In genomic region chr11:69546735-69547370, GRCh38 we compare ENCODE assay signal across 8 cellular contexts.
A peak's percentile ranks its signal among the peaks of the same experiment; 100 is the strongest.
DNase-seq lines count a peak whose midpoint lies in the region; ATAC-seq, FAIRE-seq and TF ChIP-seq lines count a peak whose summit lies in the region.
"Had no signal": no experiment of that assay in that cellular context is flagged by ENCODE, and none has a peak within 500 bp of the region (broad histone marks: within the 10 kb centered on the region; RNA-seq: fewer than 3 reads in every experiment).

No MANE protein-coding gene starts in this region.

- H2BK5ac ChIP-seq in IMR-90 (ENCODE audit: low read depth, low read length, poor library complexity, severe bottlenecking) = no peak overlapping the region

- H2AK9ac ChIP-seq in IMR-90 (replicated peaks; ENCODE audit: low read depth, low read length, poor library complexity) = no peak overlapping the region

- H3K4me2 ChIP-seq in IMR-90 (ENCODE audit: low read depth, low read length) = no peak overlapping the region

- no peak for TF ChIP-seq CTCF in IMR-90 (conservative IDR thresholded peaks at IDR 0.05; ENCODE audit: low read depth, low read length)
- no peak for TF ChIP-seq CTCF in chondrocyte (IDR thresholded peaks at IDR 0.05)

- no peak for TF ChIP-seq POLR2A in IMR-90 (IDR thresholded peaks at IDR 0.05; ENCODE audit: low read depth, low read length)

- no peaks in the 10 kb centered on the region for H4K20me1 ChIP-seq in IMR-90 (ENCODE audit: insufficient read depth, low read length)

- H3K4me1 ChIP-seq in IMR-90 (ENCODE audit: control insufficient read depth, insufficient read depth, low read length) = peaks cover 1% of the 10 kb centered on the region

- POLR2A ChIA-PET in IMR-90 (lab: Charles Lee; ENCODE audit: unreplicated experiment) = no interaction called here

- H3K4me3 ChIP-seq in IMR-90 (ENCODE audit: insufficient read depth, low read depth, low read length) = no peak overlapping the region

- no peak overlapping the region for H4K5ac ChIP-seq in IMR-90 (ENCODE audit: low read depth, low read length)

- H3K9me3 Mint-ChIP-seq in chondrocyte (ENCODE audit: low read depth) = peaks cover 24% of the 10 kb centered on the region

- WGBS in IMR-90 (ENCODE audit: extremely low coverage in 2 of 2, insufficient read length in 1 of 2), 2 experiments = 60% methylated on average over 1 of the region's 16 CpGs; no CpG with 5 or more reads in 1 of the 2 experiments

- peaks cover 10% of the 10 kb centered on the region; the same call in 1 of the 2 replicates for H3K27me3 ChIP-seq in IMR-90 (ENCODE audit: control insufficient read depth, insufficient read depth, low read length)

- no peak overlapping the region for H3K18ac ChIP-seq in IMR-90 (ENCODE audit: low read depth, low read length)

- BruUV-seq in IMR-90 (replicated peaks; lab: Mats Ljungman, UMichigan) = no TSS peak

- H3K9me3 ChIP-seq in IMR-90 (ENCODE audit: control insufficient read depth, insufficient read depth, low read length) = peaks cover 5% of the 10 kb centered on the region

- H3K14ac ChIP-seq in IMR-90 (replicated peaks; ENCODE audit: low read depth, low read length) = no peak overlapping the region

- H3K56ac ChIP-seq in IMR-90 (ENCODE audit: extremely low read depth, insufficient read depth, low read length) = no peak overlapping the region

- H2AK5ac ChIP-seq in IMR-90 (ENCODE audit: low read depth, low read length) = no peak overlapping the region

- in situ Hi-C loops in IMR-90 (cut with MboI; ENCODE audit: low sequenced_read_pairs) = no loop called here

- H3K36me3 ChIP-seq in IMR-90 (ENCODE audit: control insufficient read depth, insufficient read depth, low read length) = no peaks in the 10 kb centered on the region

- H2AFZ ChIP-seq in IMR-90 (replicated peaks; ENCODE audit: low read length, poor library complexity) = peak overlapping the region; percentile 56

- H3K36me3 Mint-ChIP-seq in chondrocyte (ENCODE audit: low read depth) = peaks cover 13% of the 10 kb centered on the region

- no peak overlapping the region for H3K4me3 Mint-ChIP-seq in chondrocyte (ENCODE audit: unreplicated experiment)

- no peak overlapping the region for H3K27ac ChIP-seq in IMR-90 (ENCODE audit: insufficient read depth, low read length)

- no peak for TF ChIP-seq RAD21 in IMR-90 (IDR thresholded peaks at IDR 0.05; ENCODE audit: low read length)

- no peak overlapping the region for H4K8ac ChIP-seq in IMR-90 (ENCODE audit: low read depth in 2 of 2, low read length in 2 of 2)

- intact Hi-C loops in IMR-90 (cut with micrococcal nuclease) = no loop called here

- DNase-seq in GM18507 (ENCODE audit: extremely low spot score, insufficient read length, low read depth) (peak; percentile 37), IMR-90 (no peak), chondrocyte (ENCODE audit: low spot score) (peak; percentile 22), amygdala (lab: John Stamatoyannopoulos, UW) (no peak)
- peak; percentile 21 for DNase-seq in stimulated activated CD8-positive, alpha-beta memory T cell treated with anti-CD3 and anti-CD28 coated beads, Interleukin-12 subunit alpha, Interleukin-12 subunit beta, amount 100 ng/mL, for 24 hours (ENCODE audit: extremely low read depth)
- DNase-seq in NK-92 treated with Interleukin-12 subunit alpha and Interleukin-12 subunit beta, amount 100 ng/mL, for 24 hours (lab: John Stamatoyannopoulos, UW) = no peak
- DNase-seq: NCI-H446 had no signal

- ATAC-seq in IMR-90 (ENCODE audit: low read depth) (no peak), GM19328 (IDR thresholded peaks at IDR 0.05; ENCODE audit: unreplicated experiment) (no peak)

- H3K27me3 Mint-ChIP-seq in chondrocyte (ENCODE audit: low read depth) = no peaks in the 10 kb centered on the region

- no peak overlapping the region for H3K23ac ChIP-seq in IMR-90 (ENCODE audit: low read depth, low read length)

- H3K27ac Mint-ChIP-seq in chondrocyte (ENCODE audit: unreplicated experiment) = no peak overlapping the region

- no peak overlapping the region for H2BK20ac ChIP-seq in IMR-90 (ENCODE audit: low read depth, low read length)

- peak; percentile 69 for FAIRE-seq in GM18507 (lab: Jason Lieb, UNC)

- H3K79me1 ChIP-seq in IMR-90 (ENCODE audit: low read depth in 1 of 2, low read length in 2 of 2) = no peaks in the 10 kb centered on the region

- no peak overlapping the region for H2BK120ac ChIP-seq in IMR-90 (ENCODE audit: low read depth, low read length)

- no peak overlapping the region for H2BK15ac ChIP-seq in IMR-90 (ENCODE audit: low read depth, low read length)

- H4K91ac ChIP-seq in IMR-90 (ENCODE audit: insufficient read depth, low read depth, low read length) = no peak overlapping the region

- CTCF ChIA-PET in IMR-90 (lab: Yijun Ruan, JAX) = no interaction called here

- H3K4ac ChIP-seq in IMR-90 (ENCODE audit: low read depth, low read length) = no peak overlapping the region

- dilution Hi-C loops in IMR-90 (cut with HindIII; ENCODE audit: low sequenced_read_pairs, unreplicated experiment) = no loop called here

- H3K4me1 Mint-ChIP-seq in chondrocyte (ENCODE audit: low read depth) = peaks cover 5% of the 10 kb centered on the region

- H3K9ac ChIP-seq in IMR-90 (ENCODE audit: low read depth, low read length) = no peak overlapping the region

- no peaks in the 10 kb centered on the region for H3K9me1 ChIP-seq in IMR-90 (ENCODE audit: insufficient read depth, low read length)

TF ChIP-seq in IMR-90, 13 proteins besides CTCF, POLR2A, EP300 and RAD21:
- TF ChIP-seq MXI1 (IDR thresholded peaks at IDR 0.05; ENCODE audit: borderline replicate concordance, low read depth, low read length) (no peak), ELK1 (IDR thresholded peaks at IDR 0.05; ENCODE audit: borderline replicate concordance, low read depth, low read length) (no peak), FOS (IDR thresholded peaks at IDR 0.05; ENCODE audit: low read depth, low read length) (no peak), RFX5 (IDR thresholded peaks at IDR 0.05; ENCODE audit: low read depth, low read length) (no peak), RCOR1 (IDR thresholded peaks at IDR 0.05; ENCODE audit: insufficient replicate concordance, low read length) (no peak), MAFK (IDR thresholded peaks at IDR 0.05; ENCODE audit: low read depth, low read length) (no peak), MAZ (IDR thresholded peaks at IDR 0.05; ENCODE audit: borderline replicate concordance, low read depth, low read length) (no peak), NFE2L2 (IDR thresholded peaks at IDR 0.05; ENCODE audit: low read depth, low read length) (no peak), USF2 (IDR thresholded peaks at IDR 0.05; ENCODE audit: low read depth, low read length) (no peak), SMC3 (IDR thresholded peaks at IDR 0.05; ENCODE audit: low read depth, low read length) (no peak), CEBPB (IDR thresholded peaks at IDR 0.05; ENCODE audit: low read depth, low read length) (no peak), BHLHE40 (IDR thresholded peaks at IDR 0.05; ENCODE audit: low read depth, low read length) (no peak), CHD1 (IDR thresholded peaks at IDR 0.05; ENCODE audit: low read depth, low read length) (no peak)

Comparison
In these comparisons a context has a peak if more than half of its experiments do, and no peak if none do; other contexts are left out.
1. DNase-seq: peak in GM18507 (single experiment), chondrocyte (single experiment) and stimulated activated CD8-positive, alpha-beta memory T cell treated with anti-CD3 and anti-CD28 coated beads, Interleukin-12 subunit alpha, Interleukin-12 subunit beta, amount 100 ng/mL, for 24 hours (single experiment); none in IMR-90 (single experiment), amygdala (0 of 56) and NK-92 treated with Interleukin-12 subunit alpha and Interleukin-12 subunit beta, amount 100 ng/mL, for 24 hours (single experiment).